ENCODE assay signal across 8 cellular contexts in the genomic region with DNA sequence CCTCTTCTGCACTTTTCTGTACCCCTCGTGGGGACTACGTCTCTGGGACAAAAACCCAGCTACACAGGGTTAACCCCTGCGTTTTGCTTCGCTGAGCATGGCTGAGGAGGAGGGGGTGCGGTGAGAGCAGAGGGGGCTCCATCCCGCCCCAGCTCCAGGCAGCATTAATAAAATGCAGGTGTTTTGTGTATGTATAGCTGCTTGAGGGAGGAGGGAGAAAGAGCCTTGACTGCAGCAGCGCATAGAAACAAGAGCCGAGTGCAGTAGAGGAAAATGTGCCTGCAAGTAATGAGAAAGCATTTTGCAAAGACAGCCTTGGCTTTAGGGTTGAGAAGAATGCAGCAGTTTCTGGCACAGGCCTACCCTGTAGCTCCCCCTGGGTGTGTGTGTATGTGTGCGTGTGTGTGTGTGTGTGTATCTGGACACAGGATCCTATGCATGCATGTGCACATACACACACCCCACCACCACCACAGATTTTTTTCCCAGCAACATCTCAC.
DNase-seq lines count a peak whose midpoint lies in the region; ATAC-seq and TF ChIP-seq lines count a peak whose summit lies in the region.

No MANE protein-coding gene starts in this region.

- peaks cover 28% of the 10 kb centered on the region for H3F3A ChIP-seq in DOHH2 (ENCODE audit: control insufficient read depth, insufficient read depth)

- ATAC-seq in left lung (no peak), HG03280 (IDR thresholded peaks at IDR 0.05; ENCODE audit: unreplicated experiment) (no peak), GM19452 (IDR thresholded peaks at IDR 0.05; ENCODE audit: unreplicated experiment) (no peak)

- H3K4me3 ChIP-seq in DOHH2 (ENCODE audit: low read length) (peak overlapping the region; percentile 58), NB4 (ENCODE audit: low read depth, low read length) (no peak overlapping the region), left lung (no peak overlapping the region)

- H3K36me3 ChIP-seq in DOHH2 (ENCODE audit: control insufficient read depth, low read length) (no peaks in the 10 kb centered on the region), left lung (no peaks in the 10 kb centered on the region)

- no peak overlapping the region for H3K4me3 Mint-ChIP-seq in progenitor cell of endocrine pancreas (ENCODE audit: low read depth)

- H3K27me3 Mint-ChIP-seq in progenitor cell of endocrine pancreas: peaks cover 15% of the 10 kb centered on the region

- H3K79me2 ChIP-seq in DOHH2 (ENCODE audit: control insufficient read depth, low read length): peaks cover 7% of the 10 kb centered on the region

- H4K20me1 ChIP-seq in DOHH2 (ENCODE audit: control insufficient read depth, insufficient read depth, low read depth, low read length): no peaks in the 10 kb centered on the region

- no peaks in the 10 kb centered on the region for H3K36me3 Mint-ChIP-seq in progenitor cell of endocrine pancreas (ENCODE audit: insufficient read depth)

- H3K4me2 ChIP-seq in DOHH2 (ENCODE audit: low read length): peak overlapping the region; percentile 84

- intact Hi-C loops in left lung (cut with DNase I): loop anchor here in 1 of 2 donors (10.0 kb wide), 1 partner anchor 96 kb away; no protein-coding TSS in a partner anchor

- H3K27ac ChIP-seq in DOHH2 (ENCODE audit: low read depth, low read length) (peak overlapping the region; percentile 97), left lung (no peak overlapping the region)

- peaks cover 86% of the 10 kb centered on the region for H3K4me1 ChIP-seq in DOHH2 (ENCODE audit: control insufficient read depth, low read length)
- peaks cover 6 to 46% of the 10 kb centered on the region in 2 donors for H3K4me1 ChIP-seq in left lung

- DNase-seq in NB4 (ENCODE audit: low read depth) (peak; percentile 33), ecto neural progenitor cell (ENCODE audit: low spot score) (peak; percentile 64), progenitor cell of endocrine pancreas (ENCODE audit: low spot score, unreplicated experiment) (no peak), left lung (no peak), cerebellar nuclear complex (lab: John Stamatoyannopoulos, UW) (no peak)

- peak overlapping the region; percentile 76 for H3K27ac Mint-ChIP-seq in progenitor cell of endocrine pancreas

- TF ChIP-seq CTCF in DOHH2 (IDR thresholded peaks at IDR 0.05; ENCODE audit: low read depth, low read length, poor library complexity, severe bottlenecking) (peak; percentile 41), NB4 (IDR thresholded peaks at IDR 0.05; ENCODE audit: low read depth, low read length) (no peak), progenitor cell of endocrine pancreas (IDR thresholded peaks at IDR 0.05; ENCODE audit: unreplicated experiment) (no peak), left lung (IDR thresholded peaks at IDR 0.05) (no peak)

- H3K9me3 ChIP-seq in DOHH2 (ENCODE audit: control insufficient read depth, insufficient read depth, low read length) (no peaks in the 10 kb centered on the region), left lung (no peaks in the 10 kb centered on the region)

- peaks cover 27% of the 10 kb centered on the region for H3K4me1 Mint-ChIP-seq in progenitor cell of endocrine pancreas (ENCODE audit: low read depth)

- no peak for TF ChIP-seq POLR2A in NB4 (IDR thresholded peaks at IDR 0.05; ENCODE audit: extremely low read depth, insufficient read length)

- H3K27me3 ChIP-seq in DOHH2 (ENCODE audit: control insufficient read depth, low read length): no peaks in the 10 kb centered on the region
- no peaks in the 10 kb centered on the region for H3K27me3 ChIP-seq in left lung

- no peaks in the 10 kb centered on the region for H3K9me3 Mint-ChIP-seq in progenitor cell of endocrine pancreas (ENCODE audit: low read depth)

- H3K9me2 ChIP-seq in DOHH2 (replicated peaks; ENCODE audit: control insufficient read depth, low read length): no peaks in the 10 kb centered on the region

Comparison
In these comparisons a context has a peak if more than half of its experiments do, and no peak if none do; other contexts are left out.
1. DNase-seq: peak in NB4 (single experiment) and ecto neural progenitor cell (single experiment); none in progenitor cell of endocrine pancreas (single experiment), left lung (0 of 2) and cerebellar nuclear complex (0 of 2).